ENCODE assay signal across 19 cellular contexts in genomic region chrX:57211906-57212305, GRCh38.
"Had no signal": no experiment of that assay in that cellular context is flagged by ENCODE, and none has a peak within 500 bp of the region (broad histone marks: within the 10 kb centered on the region; RNA-seq: fewer than 3 reads in every experiment).

No MANE protein-coding gene starts in this region.

- H3K4me1 ChIP-seq: pancreas had no signal

- H3K27ac ChIP-seq: dorsolateral prefrontal cortex, epithelial cell of prostate, esophagus squamous epithelium, pancreas had no signal

- H3K27me3 Mint-ChIP-seq: progenitor cell of endocrine pancreas had no signal

- H3K36me3 Mint-ChIP-seq: natural killer cell had no signal

- H3K27ac Mint-ChIP-seq: natural killer cell, progenitor cell of endocrine pancreas had no signal

- H3K4me1 Mint-ChIP-seq: natural killer cell, neural crest cell had no signal

- H3K36me3 ChIP-seq: esophagus squamous epithelium, pancreas had no signal

- H3K4me3 Mint-ChIP-seq: natural killer cell, neural crest cell had no signal

- H3K9me3 ChIP-seq: esophagus squamous epithelium, pancreas had no signal

- H3K4me3 ChIP-seq: dorsolateral prefrontal cortex, esophagus squamous epithelium, lung, pancreas had no signal

- H3K27me3 ChIP-seq: esophagus squamous epithelium, pancreas had no signal

- DNase-seq: cortex of kidney; dorsolateral prefrontal cortex; effector CD8-positive, alpha-beta T cell; esophagus squamous epithelium; foreskin fibroblast; kidney; left colon; left ventricle myocardium superior; natural killer cell; nucleus accumbens; pancreas; right cardiac atrium; small intestine; stimulated activated CD4-positive, alpha-beta T cell treated with anti-CD3 and anti-CD28 coated beads, Interleukin-2, amount 100 ng/mL, for 48 hours; stimulated activated naive CD4-positive, alpha-beta T cell treated with Interleukin-2 at 50 U/mL for 16 hours had no signal

- ATAC-seq: left colon, left ventricle myocardium superior, natural killer cell, pancreas, right cardiac atrium had no signal
